22 cellular contexts compared by ENCODE assay signal in genomic region chr16:78894872-78895271, GRCh38.
DNase-seq lines count a peak whose midpoint lies in the region; ATAC-seq and FAIRE-seq lines count a peak whose summit lies in the region.
"Had no signal": no experiment of that assay in that cellular context is flagged by ENCODE, and none has a peak within 500 bp of the region (broad histone marks: within the 10 kb centered on the region; RNA-seq: fewer than 3 reads in every experiment).

No MANE protein-coding gene starts in this region.

- no peak overlapping the region for H3K4me3 ChIP-seq in CD4-positive, alpha-beta memory T cell (ENCODE audit: low read length in 2 of 2)
- H3K4me3 ChIP-seq: esophagus squamous epithelium, HAP-1, right lobe of liver had no signal

- no peak overlapping the region for H3K27ac Mint-ChIP-seq in T-helper 2 cell treated with Interferon-gamma antibody and Interleukin-4, amounts not matched to agents 5 μg/mL and 100 μg/mL, for 36 hours
- peak overlapping the region; percentile 87 to 97 (median 93) for H3K27ac Mint-ChIP-seq in CD4-positive, alpha-beta memory T cell
- peak overlapping the region; percentile 95 for H3K27ac Mint-ChIP-seq in activated CD4-positive, alpha-beta memory T cell treated with anti-CD3 and anti-CD28 coated beads, Interleukin-2, amount 10 ng/mL, durations not matched to agents 7 days and 5 days
- H3K27ac Mint-ChIP-seq: B cell, memory B cell had no signal

- H3K4me3 Mint-ChIP-seq in T-helper 2 cell treated with Interferon-gamma antibody and Interleukin-4, amounts not matched to agents 5 μg/mL and 100 μg/mL, for 36 hours = no peak overlapping the region
- H3K4me3 Mint-ChIP-seq in CD4-positive, alpha-beta memory T cell = peak overlapping the region; percentile 41 to 85 (median 74)
- H3K4me3 Mint-ChIP-seq in activated CD4-positive, alpha-beta memory T cell treated with anti-CD3 and anti-CD28 coated beads, Interleukin-2, amount 10 ng/mL, durations not matched to agents 7 days and 5 days = peak overlapping the region; percentile 26
- H3K4me3 Mint-ChIP-seq: B cell, memory B cell had no signal

- no peak for ATAC-seq in HG02642 (IDR thresholded peaks at IDR 0.05; ENCODE audit: poor library complexity, unreplicated experiment)
- ATAC-seq: right lobe of liver had no signal

- peak overlapping the region; percentile 47 for H3K27ac ChIP-seq in CD4-positive, alpha-beta memory T cell (ENCODE audit: low read depth, low read length)
- H3K27ac ChIP-seq: 22Rv1, KMS-11, right lobe of liver had no signal

- peaks cover 2% of the 10 kb centered on the region for H3K27me3 Mint-ChIP-seq in T-helper 2 cell treated with Interferon-gamma antibody and Interleukin-4, amounts not matched to agents 5 μg/mL and 100 μg/mL, for 36 hours (ENCODE audit: low read depth)
- H3K27me3 Mint-ChIP-seq in CD4-positive, alpha-beta memory T cell = no peaks in the 10 kb centered on the region
- no peaks in the 10 kb centered on the region for H3K27me3 Mint-ChIP-seq in activated CD4-positive, alpha-beta memory T cell treated with anti-CD3 and anti-CD28 coated beads, Interleukin-2, amount 10 ng/mL, durations not matched to agents 7 days and 5 days
- H3K27me3 Mint-ChIP-seq: B cell, memory B cell, naive B cell had no signal

- no peaks in the 10 kb centered on the region for H3K36me3 ChIP-seq in CD4-positive, alpha-beta memory T cell (ENCODE audit: insufficient read depth, low read length)
- H3K36me3 ChIP-seq: esophagus squamous epithelium, HAP-1, right lobe of liver had no signal

- no peaks in the 10 kb centered on the region for H3K36me3 Mint-ChIP-seq in T-helper 2 cell treated with Interferon-gamma antibody and Interleukin-4, amounts not matched to agents 5 μg/mL and 100 μg/mL, for 36 hours (ENCODE audit: low read depth)
- H3K36me3 Mint-ChIP-seq in CD4-positive, alpha-beta memory T cell = peaks cover 0 to 5% of the 10 kb centered on the region in 2 donors
- H3K36me3 Mint-ChIP-seq in activated CD4-positive, alpha-beta memory T cell treated with anti-CD3 and anti-CD28 coated beads, Interleukin-2, amount 10 ng/mL, durations not matched to agents 7 days and 5 days (ENCODE audit: low read depth) = peaks cover 25% of the 10 kb centered on the region

- H3K4me1 ChIP-seq in CD4-positive, alpha-beta memory T cell (ENCODE audit: insufficient read depth, low read length) = peaks cover 79% of the 10 kb centered on the region
- H3K4me1 ChIP-seq: HAP-1, right lobe of liver had no signal

- DNase-seq in T-helper 2 cell = peak in 4 of 5 experiments; percentile 7 to 70 (median 18)
- no peak for DNase-seq in T-helper 2 cell treated with Interferon-gamma antibody and Interleukin-4, amounts not matched to agents 5 μg/mL and 100 μg/mL, for 36 hours (ENCODE audit: low spot score)
- DNase-seq in CD4-positive, alpha-beta memory T cell = peak; percentile 43 to 76 (median 58)
- DNase-seq in activated CD4-positive, alpha-beta memory T cell treated with anti-CD3 and anti-CD28 coated beads, Interleukin-2, amount 10 ng/mL, durations not matched to agents 7 days and 5 days = peak; percentile 47
- DNase-seq in glomerular visceral epithelial cell (ENCODE audit: extremely low spot score) = no peak
- no peak for DNase-seq in Ammon's horn (ENCODE audit: low spot score)
- DNase-seq: activated naive CD4-positive, alpha-beta T cell treated with anti-CD3 and anti-CD28 coated beads, Interleukin-2, amount 50 U/mL, for 16 hours; EL; esophagus squamous epithelium; naive B cell; NCI-H187; NCI-H2227 treated with DMSO at 0.1 percent for 48 hours; NCI-H748 treated with DMSO at 0.1 percent for 48 hours; right lobe of liver had no signal

- POLR2A ChIA-PET in CD4-positive, alpha-beta memory T cell (lab: Charles Lee; ENCODE audit: partially characterized antibody) = interaction anchor here (0.9 to 2.0 kb wide), 4 partner anchors 12 to 706 kb away, joined by 3 to 8 read pairs (median 3); partner anchors contain the start of gene MAF
- POLR2A ChIA-PET in activated CD4-positive, alpha-beta memory T cell treated with anti-CD3 and anti-CD28 coated beads, Interleukin-2, amount 10 ng/mL, durations not matched to agents 7 days and 5 days (lab: Charles Lee) = interaction anchor here (0.6 to 7.8 kb wide), 13 partner anchors 67 to 705 kb away, joined by 3 to 121 read pairs (median 4); partner anchors contain the start of gene MAF

- no peaks in the 10 kb centered on the region for H3K9me3 ChIP-seq in CD4-positive, alpha-beta memory T cell (ENCODE audit: control insufficient read depth in 1 of 2, low read length in 2 of 2)
- H3K9me3 ChIP-seq: esophagus squamous epithelium, HAP-1, right lobe of liver had no signal

- no peaks in the 10 kb centered on the region for H3K27me3 ChIP-seq in CD4-positive, alpha-beta memory T cell (ENCODE audit: insufficient read depth, low read length)
- H3K27me3 ChIP-seq: esophagus squamous epithelium, right lobe of liver had no signal

- peak; percentile 86 for FAIRE-seq in islet of Langerhans (lab: Jason Lieb, UNC)
- FAIRE-seq: astrocyte had no signal

- H3K4me1 Mint-ChIP-seq in T-helper 2 cell treated with Interferon-gamma antibody and Interleukin-4, amounts not matched to agents 5 μg/mL and 100 μg/mL, for 36 hours (ENCODE audit: low read depth) = peaks cover 16% of the 10 kb centered on the region
- H3K4me1 Mint-ChIP-seq in CD4-positive, alpha-beta memory T cell = peaks cover 43 to 81% (median 57%) of the 10 kb centered on the region in 4 donors
- peaks cover 91% of the 10 kb centered on the region for H3K4me1 Mint-ChIP-seq in activated CD4-positive, alpha-beta memory T cell treated with anti-CD3 and anti-CD28 coated beads, Interleukin-2, amount 10 ng/mL, durations not matched to agents 7 days and 5 days

- intact Hi-C loops in CD4-positive, alpha-beta memory T cell (cut with micrococcal nuclease) = no loop called here

- H3K9me3 Mint-ChIP-seq in T-helper 2 cell treated with Interferon-gamma antibody and Interleukin-4, amounts not matched to agents 5 μg/mL and 100 μg/mL, for 36 hours = peaks cover 5% of the 10 kb centered on the region
- H3K9me3 Mint-ChIP-seq in CD4-positive, alpha-beta memory T cell = peaks cover 0 to 3% (median 0%) of the 10 kb centered on the region in 8 donors
- H3K9me3 Mint-ChIP-seq in activated CD4-positive, alpha-beta memory T cell treated with anti-CD3 and anti-CD28 coated beads, Interleukin-2, amount 10 ng/mL, durations not matched to agents 7 days and 5 days = peaks cover 5% of the 10 kb centered on the region

- CTCF ChIA-PET in CD4-positive, alpha-beta memory T cell (lab: Charles Lee; ENCODE audit: partially characterized antibody) = interaction anchor here (1.6 kb wide), 1 partner anchor 17 kb away, joined by 3 read pairs; no protein-coding TSS in a partner anchor
- CTCF ChIA-PET in activated CD4-positive, alpha-beta memory T cell treated with anti-CD3 and anti-CD28 coated beads, Interleukin-2, amount 10 ng/mL, durations not matched to agents 7 days and 5 days (lab: Charles Lee) = interaction anchor here (0.5 to 1.9 kb wide), 2 partner anchors 189 to 1239 kb away, joined by 3 to 6 read pairs; no protein-coding TSS in a partner anchor

Comparison
In these comparisons a context has a peak if more than half of its experiments do, and no peak if none do; other contexts are left out.
1. DNase-seq: peak in T-helper 2 cell (4 of 5), CD4-positive, alpha-beta memory T cell (5 of 5) and activated CD4-positive, alpha-beta memory T cell treated with anti-CD3 and anti-CD28 coated beads, Interleukin-2, amount 10 ng/mL, durations not matched to agents 7 days and 5 days (single experiment); none in T-helper 2 cell treated with Interferon-gamma antibody and Interleukin-4, amounts not matched to agents 5 μg/mL and 100 μg/mL, for 36 hours (single experiment), glomerular visceral epithelial cell (single experiment) and Ammon's horn (single experiment).